Comparison of ENCODE assay signal across 8 cellular contexts in genomic region chr14:69711065-69711464, GRCh38. TPM values are rescaled to one million over a fixed set of nuclear protein-coding genes. Genes with fewer than 3 reads are reported as not detected.
DNase-seq lines count a peak whose midpoint lies in the region; ATAC-seq and TF ChIP-seq lines count a peak whose summit lies in the region.

No MANE protein-coding gene starts in this region.

- no peaks in the 10 kb centered on the region for H3F3A ChIP-seq in PC-3 (ENCODE audit: low read length, unreplicated experiment)

- H3K4me2 ChIP-seq in PC-3 (ENCODE audit: low read length) = no peak overlapping the region

- H3K4me3 Mint-ChIP-seq in CD14-positive monocyte (peak overlapping the region; percentile 25 to 60), chondrocyte (ENCODE audit: unreplicated experiment) (no peak overlapping the region)

- H3K27ac ChIP-seq in neutrophil = peak overlapping the region; percentile 87
- no peak overlapping the region for H3K27ac ChIP-seq in PC-3 (ENCODE audit: low read length)

- H2AFZ ChIP-seq in PC-3 (ENCODE audit: low read length) = no peak overlapping the region

- no peaks in the 10 kb centered on the region for H3K79me2 ChIP-seq in PC-3 (ENCODE audit: low read length)

- H3K4me3 ChIP-seq in neutrophil (ENCODE audit: low read depth in 1 of 2, low read length in 1 of 2) (peak overlapping the region in 1 of 2 experiments; percentile 49), PC-3 (ENCODE audit: low read length) (no peak overlapping the region)

- ATAC-seq in GM18868 (IDR thresholded peaks at IDR 0.05; ENCODE audit: unreplicated experiment) (no peak), PC-3 (no peak), GM21619 (IDR thresholded peaks at IDR 0.05; ENCODE audit: unreplicated experiment) (no peak)

- H3K27ac Mint-ChIP-seq in CD14-positive monocyte = peak overlapping the region; percentile 75 to 93 (median 87)
- peak overlapping the region; percentile 91 for H3K27ac Mint-ChIP-seq in chondrocyte (ENCODE audit: unreplicated experiment)

- CTCF ChIA-PET in PC-3 (lab: Charles Lee) = no interaction called here

- H3K36me3 ChIP-seq in neutrophil (peaks cover 91% of the 10 kb centered on the region), PC-3 (ENCODE audit: low read depth, low read length) (no peaks in the 10 kb centered on the region)

- no peak for TF ChIP-seq CTCF in CD14-positive monocyte (IDR thresholded peaks at IDR 0.05)
- TF ChIP-seq CTCF in chondrocyte (IDR thresholded peaks at IDR 0.05) = no peak
- TF ChIP-seq CTCF in neutrophil (IDR thresholded peaks at IDR 0.05) = no peak
- TF ChIP-seq CTCF in PC-3 (conservative IDR thresholded peaks at IDR 0.05; ENCODE audit: low read depth, low read length) = no peak

- H3K9me2 ChIP-seq in PC-3 (replicated peaks; ENCODE audit: low read length) = no peaks in the 10 kb centered on the region

- intact Hi-C loops in CD14-positive monocyte (cut with micrococcal nuclease) (loop anchor here in 1 of 2 donors (5.0 kb wide), 1 partner anchor 59 kb away; no protein-coding TSS in a partner anchor), PC-3 (cut with micrococcal nuclease) (no loop called here)

- H4K20me1 ChIP-seq in PC-3 (ENCODE audit: low read length) = no peaks in the 10 kb centered on the region

- H3K27me3 ChIP-seq in neutrophil = no peaks in the 10 kb centered on the region
- H3K27me3 ChIP-seq in PC-3 (ENCODE audit: low read length) = no peaks in the 10 kb centered on the region

- H3K27me3 Mint-ChIP-seq in CD14-positive monocyte (ENCODE audit: low read depth in 3 of 3) = peaks cover 0 to 2% (median 2%) of the 10 kb centered on the region in 3 donors
- no peaks in the 10 kb centered on the region for H3K27me3 Mint-ChIP-seq in chondrocyte (ENCODE audit: low read depth)

- H3K36me3 Mint-ChIP-seq in CD14-positive monocyte (peaks cover 73 to 90% of the 10 kb centered on the region in 2 donors), chondrocyte (ENCODE audit: low read depth) (peaks cover 20% of the 10 kb centered on the region)

- H3K9ac ChIP-seq in PC-3 (ENCODE audit: low read length) = no peak overlapping the region

- H3K9me3 Mint-ChIP-seq in CD14-positive monocyte (no peaks in the 10 kb centered on the region), chondrocyte (ENCODE audit: low read depth) (no peaks in the 10 kb centered on the region)

- no peaks in the 10 kb centered on the region for H3K9me3 ChIP-seq in neutrophil
- no peaks in the 10 kb centered on the region for H3K9me3 ChIP-seq in PC-3 (ENCODE audit: low read length)

- BruUV-seq in PC-3 (replicated peaks; lab: Mats Ljungman, UMichigan) = no TSS peak

- peaks cover 73% of the 10 kb centered on the region for H3K4me1 Mint-ChIP-seq in CD14-positive monocyte
- peaks cover 57% of the 10 kb centered on the region for H3K4me1 Mint-ChIP-seq in chondrocyte (ENCODE audit: low read depth)

- POLR2A ChIA-PET in PC-3 (lab: Charles Lee; ENCODE audit: unreplicated experiment) = no interaction called here

- DNase-seq in CD14-positive monocyte (ENCODE audit: low spot score) (no peak), NCI-H2107 treated with DMSO at 0.1 percent for 48 hours (lab: John Stamatoyannopoulos, UW; ENCODE audit: unreplicated experiment) (peak; percentile 85), chondrocyte (ENCODE audit: low spot score) (no peak), globus pallidus (ENCODE audit: low spot score) (no peak), PC-3 (no peak)

- peaks cover 42 to 43% of the 10 kb centered on the region in 2 experiments for H3K4me1 ChIP-seq in neutrophil (ENCODE audit: control insufficient read depth in 1 of 2, insufficient read depth in 1 of 2, low read depth in 1 of 2, low read length in 1 of 2)
- peaks cover 10% of the 10 kb centered on the region; the same call in 1 of the 2 replicates for H3K4me1 ChIP-seq in PC-3 (ENCODE audit: insufficient read depth, low read length)

RNA-seq across cellular contexts. Expression of gene SRSF5, which starts 55.9 kb away (rescaled TPM):
- 100 to 1,000 TPM; 410 to 502 TPM for polyA plus RNA-seq in CD14-positive monocyte
- total RNA-seq in chondrocyte (147 to 193 TPM (median 163 TPM) in 3 replicates), PC-3 (2014; rRNA removed) (213 and 309 TPM in 2 replicates)
